Comparison of ENCODE assay signal across 24 cellular contexts in genomic region chr7:146067880-146068279, GRCh38.
"Had no signal": no experiment of that assay in that cellular context is flagged by ENCODE, and none has a peak within 500 bp of the region (broad histone marks: within the 10 kb centered on the region; RNA-seq: fewer than 3 reads in every experiment).

No MANE protein-coding gene starts in this region.

- H3K4me1 ChIP-seq: adrenal gland, ascending aorta, prostate gland, tibial artery, uterus had no signal

- H3K4me3 ChIP-seq: adrenal gland, ascending aorta, ovary, prostate gland, tibial artery, uterus had no signal

- H3K36me3 ChIP-seq: adrenal gland, ascending aorta, neutrophil, ovary, prostate gland, tibial artery, uterus had no signal

- H3K27me3 ChIP-seq: adrenal gland, ascending aorta, neutrophil, ovary, tibial artery, uterus had no signal

- H3K27ac ChIP-seq: adrenal gland, ascending aorta, neutrophil, ovary, prostate gland, tibial artery, uterus had no signal

- H3K9me3 ChIP-seq: adrenal gland, ascending aorta, neutrophil, ovary, prostate gland, tibial artery, uterus had no signal

- DNase-seq: activated B cell treated with CpG ODN at 0.5 μM for 24 hours; activated CD4-positive, alpha-beta T cell treated with anti-CD3 and anti-CD28 coated beads for 36 hours; activated CD4-positive, alpha-beta T cell treated with anti-CD3 and anti-CD28 coated beads, Interleukin-2, amount 50 U/mL, for 4 hours; activated CD8-positive, alpha-beta memory T cell treated with anti-CD3 and anti-CD28 coated beads for 24 hours; activated CD8-positive, alpha-beta memory T cell treated with anti-CD3 and anti-CD28 coated beads, Interleukin-2, amount 50 U/mL, for 4 hours; activated T-cell treated with anti-CD3 and anti-CD28 coated beads, Interleukin-2, amount 50 U/mL, for 24 hours; adrenal gland; central memory CD4-positive, alpha-beta T cell; effector memory CD4-positive, alpha-beta T cell; foreskin melanocyte; hippocampal formation; kidney glomerular epithelial cell; ovary; stimulated activated CD4-positive, alpha-beta T cell treated with anti-CD3 and anti-CD28 coated beads, Interleukin-4, amount 100 ng/mL, for 4 hours; stimulated activated naive CD8-positive, alpha-beta T cell treated with anti-CD3 and anti-CD28 coated beads, Interleukin-15, Interleukin-2, amounts not matched to agents 100 U/mL and 50 U/mL, for 24 hours; substantia nigra; tibial artery; uterus had no signal

- ATAC-seq: activated CD4-positive, alpha-beta T cell treated with anti-CD3 and anti-CD28 coated beads for 36 hours; activated T-helper 17 cell treated with anti-CD3 and anti-CD28 coated beads, Interleukin-2, amount 50 U/mL, for 72 hours; esophagus mucosa; natural killer cell treated with Interleukin-12 subunit alpha and Interleukin-12 subunit beta and Interleukin-15 and Interleukin-18, amount 100 ng/mL, for 72 hours; stimulated activated naive CD8-positive, alpha-beta T cell treated with anti-CD3 and anti-CD28 coated beads, Interleukin-15, Interleukin-2, amounts not matched to agents 100 U/mL and 50 U/mL, for 24 hours had no signal
